ENCODE assay signal across 8 cellular contexts in the genomic region with DNA sequence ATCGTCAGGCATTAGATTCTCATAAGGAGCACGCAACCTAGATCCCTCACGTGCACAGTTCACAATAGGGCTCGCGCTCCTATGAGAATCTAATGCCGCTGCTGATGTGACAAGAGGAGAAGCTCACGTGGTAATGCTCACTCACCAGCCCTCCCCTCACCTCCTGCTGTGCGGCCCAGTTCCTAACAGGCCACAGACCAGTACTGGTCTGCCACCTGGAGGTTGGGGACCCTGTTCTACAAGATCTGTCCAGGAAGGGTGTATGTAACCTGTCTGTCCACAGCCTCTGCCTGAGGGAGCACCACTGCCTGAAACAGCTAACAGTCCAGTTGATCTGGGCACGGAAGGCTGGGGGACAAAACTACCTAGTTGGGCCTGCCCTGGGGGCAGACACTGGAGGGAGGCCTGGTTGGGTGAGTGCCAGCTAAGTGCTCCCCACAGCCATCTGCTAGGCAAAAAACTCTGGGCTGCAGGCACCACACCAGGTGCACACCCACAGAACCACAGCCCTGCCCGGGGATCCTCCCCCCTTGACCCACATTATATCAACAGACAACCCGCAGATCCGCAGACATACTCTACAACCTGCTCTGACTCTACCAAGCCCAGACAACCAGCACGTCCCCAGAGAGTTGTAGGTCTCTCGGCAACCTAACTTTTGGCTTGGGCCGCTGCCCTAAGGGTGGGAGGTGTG.
DNase-seq lines count a peak whose midpoint lies in the region; ATAC-seq, FAIRE-seq and TF ChIP-seq lines count a peak whose summit lies in the region.
"Not testable (repeated sequence)": the region's sequence is repeated elsewhere in the genome, so short reads cannot be mapped to it uniquely, and the experiment has no call there.

No MANE protein-coding gene starts in this region.

- not testable (repeated sequence) for TF ChIP-seq POLR2A in K562 (conservative IDR thresholded peaks at IDR 0.05)

- H4K20me1 ChIP-seq in K562 (replicated peaks; ENCODE audit: control insufficient read depth, insufficient read depth, low read length): not testable (repeated sequence)

- intact Hi-C loops in K562 (cut with micrococcal nuclease): not testable (repeated sequence)

- not testable (repeated sequence) for H3K9me1 ChIP-seq in K562 (ENCODE audit: control insufficient read depth, insufficient read depth, low read length)

- peak; percentile 80 for ATAC-seq in GM21381 (IDR thresholded peaks at IDR 0.05; ENCODE audit: unreplicated experiment)
- peak; percentile 76 for ATAC-seq in HG03175 (IDR thresholded peaks at IDR 0.05; ENCODE audit: unreplicated experiment)
- ATAC-seq in activated CD4-positive, CD25-positive, alpha-beta regulatory T cell treated with anti-CD3 and anti-CD28 coated beads, Interleukin-2, amount 50 U/mL, for 24 hours: peak; percentile 48 to 55
- peak; percentile 99 for ATAC-seq in K562

- not testable (repeated sequence) for H3K4me3 ChIP-seq in K562

- H3K4me1 ChIP-seq in K562 (replicated peaks in 1 of 2; ENCODE audit: control insufficient read depth in 2 of 2, insufficient read depth in 2 of 2, low read length in 2 of 2): not testable (repeated sequence)

- H3K9me3 ChIP-seq in K562 (replicated peaks; ENCODE audit: control insufficient read depth, insufficient read depth, low read depth, low read length): not testable (repeated sequence)

- in situ Hi-C loops in K562 (cut with MboI): loop anchor here (25.0 kb wide), 3 partner anchors 351 to 1824 kb away; no protein-coding TSS in a partner anchor

- not testable (repeated sequence) for H3K27ac ChIP-seq in K562 (ENCODE audit: extremely low read depth, low read depth, low read length)

- peak; percentile 8 to 56; a peak in 2 of 4 replicates for TF ChIP-seq RAD21 in K562 (CRISPR knock-in tag; conservative IDR thresholded peaks at IDR 0.05 in 1 of 2, IDR thresholded peaks at IDR 0.05 in 1 of 2)

- not testable (repeated sequence) for H3K36me3 ChIP-seq in K562 (ENCODE audit: control insufficient read depth, insufficient read depth, low read length)

- TF ChIP-seq EP300 in K562 (IDR thresholded peaks at IDR 0.05; ENCODE audit: low read length): not testable (repeated sequence)

- H3K27me3 ChIP-seq in K562 (ENCODE audit: control insufficient read depth in 2 of 2, insufficient read depth in 2 of 2, low read length in 2 of 2): not testable (repeated sequence)

- not testable (repeated sequence) for BruUV-seq in K562 (replicated peaks; lab: Mats Ljungman, UMichigan)

- peak; percentile 8 to 22 (median 9); a peak in 1 of 6 replicates for TF ChIP-seq CTCF in K562 (IDR thresholded peaks at IDR 0.05 in 2 of 3, conservative IDR thresholded peaks at IDR 0.05 in 1 of 3; ENCODE audit: insufficient read depth in 2 of 3, low read depth in 1 of 3, low read length in 3 of 3)

- not testable (repeated sequence) for H3K4me2 ChIP-seq in K562 (ENCODE audit: insufficient read depth, low read length)

- DNase-seq in COLO668 (lab: John Stamatoyannopoulos, UW; ENCODE audit: unreplicated experiment) (peak; percentile 31), NCI-H2171 treated with DMSO at 0.1 percent for 48 hours (lab: John Stamatoyannopoulos, UW) (peak; percentile 55), K562 (ENCODE audit: extremely low read depth in 1 of 4, low spot score in 3 of 4) (peak in 1 of 4 experiments; percentile 9), left kidney (ENCODE audit: low read depth, low spot score) (peak; percentile 8)
- DNase-seq in stimulated activated CD8-positive, alpha-beta memory T cell treated with anti-CD3 and anti-CD28 coated beads, Interleukin-4, amount 100 ng/mL, for 48 hours: peak; percentile 23

- CTCF ChIA-PET in K562 (lab: Yijun Ruan, JAX; ENCODE audit: low intra/inter-chr PET ratio): not testable (repeated sequence)

- POLR2A ChIA-PET in K562 (lab: Yijun Ruan, JAX): not testable (repeated sequence)

- H2AFZ ChIP-seq in K562 (ENCODE audit: low read depth, low read length): not testable (repeated sequence)

- 8% methylated on average over 6 of the region's 15 CpGs for WGBS in K562 (ENCODE audit: insufficient coverage, low coverage, missing lambda C conversion rate)

- not testable (repeated sequence) for H3K9ac ChIP-seq in K562 (ENCODE audit: insufficient read depth in 1 of 2, low read depth in 2 of 2, low read length in 2 of 2)

- not testable (repeated sequence) for H3K79me2 ChIP-seq in K562 (ENCODE audit: control insufficient read depth, insufficient read depth, low read length)

- not testable (repeated sequence) for FAIRE-seq in K562 (lab: Jason Lieb, UNC)

TF ChIP-seq in K562, 482 proteins besides CTCF, POLR2A, EP300 and RAD21:
- 0 out of 2 replicates have a peak, but pooled peaks have one; percentile 20 for TF ChIP-seq NFIC (IDR thresholded peaks at IDR 0.05)
- peak; percentile 50 for TF ChIP-seq BHLHE40 (IDR thresholded peaks at IDR 0.05; ENCODE audit: low read length)
- TF ChIP-seq ZNF263 (CRISPR knock-in tag; IDR thresholded peaks at IDR 0.05; ENCODE audit: borderline replicate concordance): peak; percentile 67
- peak in 1 of 2 experiments; percentile 59; a peak in 2 of 4 replicates for TF ChIP-seq MAZ (CRISPR knock-in tag; conservative IDR thresholded peaks at IDR 0.05 in 1 of 2, IDR thresholded peaks at IDR 0.05 in 1 of 2)
